8 cellular contexts compared by ENCODE assay signal in genomic region chr13:52845766-52846566, GRCh38. TPM values are rescaled to one million over a fixed set of nuclear protein-coding genes. Genes with fewer than 3 reads are reported as not detected.
DNase-seq lines count a peak whose midpoint lies in the region; ATAC-seq and TF ChIP-seq lines count a peak whose summit lies in the region.

No MANE protein-coding gene starts in this region.

- H3K4me2 ChIP-seq in hepatocyte, result peak overlapping the region; percentile 89

- H3K36me3 Mint-ChIP-seq in activated CD4-positive, alpha-beta T cell treated with anti-CD3 and anti-CD28 coated beads, Interleukin-2, amount 10 ng/mL, durations not matched to agents 7 days and 5 days (ENCODE audit: low read depth), result peaks cover 6% of the 10 kb centered on the region
- H3K36me3 Mint-ChIP-seq in activated CD4-positive, alpha-beta memory T cell treated with anti-CD3 and anti-CD28 coated beads, Interleukin-2, amount 10 ng/mL, durations not matched to agents 7 days and 5 days (ENCODE audit: low read depth), result peaks cover 10% of the 10 kb centered on the region

- H3K9me2 ChIP-seq in hepatocyte (replicated peaks; ENCODE audit: insufficient read depth), result no peaks in the 10 kb centered on the region

- H3K27me3 ChIP-seq in hepatocyte, result peaks cover 79% of the 10 kb centered on the region

- no peaks in the 10 kb centered on the region for H3K79me2 ChIP-seq in hepatocyte

- H3K27me3 Mint-ChIP-seq in activated CD4-positive, alpha-beta T cell treated with anti-CD3 and anti-CD28 coated beads, Interleukin-2, amount 10 ng/mL, durations not matched to agents 7 days and 5 days, result peaks cover 59% of the 10 kb centered on the region
- peaks cover 60% of the 10 kb centered on the region for H3K27me3 Mint-ChIP-seq in activated CD4-positive, alpha-beta memory T cell treated with anti-CD3 and anti-CD28 coated beads, Interleukin-2, amount 10 ng/mL, durations not matched to agents 7 days and 5 days

- peak overlapping the region; percentile 34 for H3K4me3 Mint-ChIP-seq in activated CD4-positive, alpha-beta T cell treated with anti-CD3 and anti-CD28 coated beads, Interleukin-2, amount 10 ng/mL, durations not matched to agents 7 days and 5 days
- no peak overlapping the region for H3K4me3 Mint-ChIP-seq in activated CD4-positive, alpha-beta memory T cell treated with anti-CD3 and anti-CD28 coated beads, Interleukin-2, amount 10 ng/mL, durations not matched to agents 7 days and 5 days

- CTCF ChIA-PET in activated CD4-positive, alpha-beta T cell treated with anti-CD3 and anti-CD28 coated beads, Interleukin-2, amount 10 ng/mL, durations not matched to agents 7 days and 5 days (lab: Charles Lee), result no interaction called here
- CTCF ChIA-PET in activated CD4-positive, alpha-beta memory T cell treated with anti-CD3 and anti-CD28 coated beads, Interleukin-2, amount 10 ng/mL, durations not matched to agents 7 days and 5 days (lab: Charles Lee), result interaction anchor here (1.0 to 2.8 kb wide), 5 partner anchors 17 to 183 kb away, joined by 3 to 12 read pairs (median 3); no protein-coding TSS in a partner anchor

- no peaks in the 10 kb centered on the region for H3K9me3 ChIP-seq in hepatocyte (ENCODE audit: low read depth)

- DNase-seq in activated CD4-positive, alpha-beta T cell treated with anti-CD3 and anti-CD28 coated beads, Interleukin-2, amount 10 ng/mL, durations not matched to agents 7 days and 5 days, result peak; percentile 37
- no peak for DNase-seq in activated CD4-positive, alpha-beta T cell treated with anti-CD3 and anti-CD28 coated beads, Interleukin-2, amount 50 U/mL, for 1 hour
- peak; percentile 42 for DNase-seq in activated CD4-positive, alpha-beta memory T cell treated with anti-CD3 and anti-CD28 coated beads, Interleukin-2, amount 10 ng/mL, durations not matched to agents 7 days and 5 days
- DNase-seq in hepatocyte (ENCODE audit: low spot score) (peak; percentile 69), hepatic stellate cell (ENCODE audit: low spot score) (no peak), mesenteric fat pad (ENCODE audit: low spot score) (no peak)
- peak; percentile 46 for DNase-seq in stimulated activated naive CD8-positive, alpha-beta T cell treated with anti-CD3 and anti-CD28 coated beads, Interleukin-15, Interleukin-2, amounts not matched to agents 100 U/mL and 50 U/mL, for 24 hours

- H3K4me1 ChIP-seq in hepatocyte (ENCODE audit: insufficient read depth), result peaks cover 7% of the 10 kb centered on the region

- H3K27ac ChIP-seq in hepatocyte, result no peak overlapping the region

- POLR2A ChIA-PET in activated CD4-positive, alpha-beta T cell treated with anti-CD3 and anti-CD28 coated beads, Interleukin-2, amount 10 ng/mL, durations not matched to agents 7 days and 5 days (lab: Charles Lee), result no interaction called here
- POLR2A ChIA-PET in activated CD4-positive, alpha-beta memory T cell treated with anti-CD3 and anti-CD28 coated beads, Interleukin-2, amount 10 ng/mL, durations not matched to agents 7 days and 5 days (lab: Charles Lee), result no interaction called here

- H2AFZ ChIP-seq in hepatocyte, result no peak overlapping the region

- H3K4me1 Mint-ChIP-seq in activated CD4-positive, alpha-beta T cell treated with anti-CD3 and anti-CD28 coated beads, Interleukin-2, amount 10 ng/mL, durations not matched to agents 7 days and 5 days, result peaks cover 21% of the 10 kb centered on the region
- H3K4me1 Mint-ChIP-seq in activated CD4-positive, alpha-beta memory T cell treated with anti-CD3 and anti-CD28 coated beads, Interleukin-2, amount 10 ng/mL, durations not matched to agents 7 days and 5 days, result peaks cover 17% of the 10 kb centered on the region

- peak overlapping the region; percentile 31 for H3K27ac Mint-ChIP-seq in activated CD4-positive, alpha-beta T cell treated with anti-CD3 and anti-CD28 coated beads, Interleukin-2, amount 10 ng/mL, durations not matched to agents 7 days and 5 days
- H3K27ac Mint-ChIP-seq in activated CD4-positive, alpha-beta memory T cell treated with anti-CD3 and anti-CD28 coated beads, Interleukin-2, amount 10 ng/mL, durations not matched to agents 7 days and 5 days, result no peak overlapping the region

- no peaks in the 10 kb centered on the region for H4K20me1 ChIP-seq in hepatocyte (ENCODE audit: insufficient read depth, poor library complexity, severe bottlenecking)

- peaks cover 8% of the 10 kb centered on the region for H3K9me3 Mint-ChIP-seq in activated CD4-positive, alpha-beta T cell treated with anti-CD3 and anti-CD28 coated beads, Interleukin-2, amount 10 ng/mL, durations not matched to agents 7 days and 5 days
- H3K9me3 Mint-ChIP-seq in activated CD4-positive, alpha-beta memory T cell treated with anti-CD3 and anti-CD28 coated beads, Interleukin-2, amount 10 ng/mL, durations not matched to agents 7 days and 5 days, result no peaks in the 10 kb centered on the region

- peak; percentile 42 for TF ChIP-seq CTCF in hepatocyte (IDR thresholded peaks at IDR 0.05; ENCODE audit: poor library complexity)

- ATAC-seq in stimulated activated naive CD8-positive, alpha-beta T cell treated with anti-CD3 and anti-CD28 coated beads, Interleukin-15, Interleukin-2, amounts not matched to agents 100 U/mL and 50 U/mL, for 24 hours, result peak; percentile 37
- ATAC-seq in HG03469 (IDR thresholded peaks at IDR 0.05; ENCODE audit: unreplicated experiment), result no peak

- 11% methylated on average over 83 of the region's 98 CpGs for WGBS in hepatocyte (ENCODE audit: low lambda C conversion rate, missing lambda C conversion rate)

- no peaks in the 10 kb centered on the region for H3K36me3 ChIP-seq in hepatocyte (replicated peaks; ENCODE audit: insufficient read depth, low read depth)

- H3K4me3 ChIP-seq in hepatocyte, result no peak overlapping the region

RNA-seq across cellular contexts. Expression of gene PCDH8, which starts 2.5 kb away (rescaled TPM):
- total RNA-seq in activated CD4-positive, alpha-beta T cell treated with anti-CD3 and anti-CD28 coated beads, Interleukin-2, amount 10 ng/mL, durations not matched to agents 7 days and 5 days, result not detected
- total RNA-seq in activated CD4-positive, alpha-beta memory T cell treated with anti-CD3 and anti-CD28 coated beads, Interleukin-2, amount 10 ng/mL, durations not matched to agents 7 days and 5 days, result not detected
- 0.37 TPM in 1 of 2 replicates, not detected in the other for total RNA-seq in hepatocyte
- 0.19 and 0.85 TPM in 2 replicates for polyA plus RNA-seq in hepatocyte
- not detected for total RNA-seq in mesenteric fat pad

Comparison
In these comparisons a context has a peak if more than half of its experiments do, and no peak if none do; other contexts are left out.
1. DNase-seq: peak in activated CD4-positive, alpha-beta T cell treated with anti-CD3 and anti-CD28 coated beads, Interleukin-2, amount 10 ng/mL, durations not matched to agents 7 days and 5 days (single experiment), activated CD4-positive, alpha-beta memory T cell treated with anti-CD3 and anti-CD28 coated beads, Interleukin-2, amount 10 ng/mL, durations not matched to agents 7 days and 5 days (single experiment), hepatocyte (single experiment) and stimulated activated naive CD8-positive, alpha-beta T cell treated with anti-CD3 and anti-CD28 coated beads, Interleukin-15, Interleukin-2, amounts not matched to agents 100 U/mL and 50 U/mL, for 24 hours (single experiment); none in activated CD4-positive, alpha-beta T cell treated with anti-CD3 and anti-CD28 coated beads, Interleukin-2, amount 50 U/mL, for 1 hour (single experiment), hepatic stellate cell (single experiment) and mesenteric fat pad (single experiment).